In genomic region chr10:132447446-132448247, GRCh38 we compare ENCODE assay signal across 8 cellular contexts. TPM values are rescaled to one million over a fixed set of nuclear protein-coding genes. Genes with fewer than 3 reads are reported as not detected.
DNase-seq lines count a peak whose midpoint lies in the region; ATAC-seq and FAIRE-seq lines count a peak whose summit lies in the region.

No MANE protein-coding gene starts in this region.

- no peak for FAIRE-seq in RCC 7860 (lab: Jason Lieb, UNC)

- intact Hi-C loops in posterior vena cava (cut with DNase I), result loop anchor here in 1 of 2 donors (5.0 kb wide), 1 partner anchor 45 kb away; no protein-coding TSS in a partner anchor

- ATAC-seq in GM21619 (IDR thresholded peaks at IDR 0.05; ENCODE audit: unreplicated experiment) (no peak), HG02623 (IDR thresholded peaks at IDR 0.05; ENCODE audit: unreplicated experiment) (no peak)

- DNase-seq in GM03348 (ENCODE audit: low spot score) (peak; percentile 47), RCC 7860 (ENCODE audit: low spot score) (peak; percentile 75), activated gamma-delta T cell treated with Interleukin-2 at 50 U/mL for 16 hours (peak; percentile 76), islet precursor cell (peak; percentile 98), posterior vena cava (ENCODE audit: low spot score) (no peak)
- peak in 2 of 3 experiments; percentile 41 to 73 for DNase-seq in stimulated activated CD4-positive, alpha-beta T cell treated with anti-CD3 and anti-CD28 coated beads, TNF-alpha, amount 100 ng/mL, for 24 hours (ENCODE audit: low read depth in 3 of 3)

RNA-seq across cellular contexts. Expression of gene PWWP2B, which starts 50.6 kb away (rescaled TPM):
- total RNA-seq in posterior vena cava, result 10 to 100 TPM; 10.4 to 16.1 TPM
